In the genomic region with DNA sequence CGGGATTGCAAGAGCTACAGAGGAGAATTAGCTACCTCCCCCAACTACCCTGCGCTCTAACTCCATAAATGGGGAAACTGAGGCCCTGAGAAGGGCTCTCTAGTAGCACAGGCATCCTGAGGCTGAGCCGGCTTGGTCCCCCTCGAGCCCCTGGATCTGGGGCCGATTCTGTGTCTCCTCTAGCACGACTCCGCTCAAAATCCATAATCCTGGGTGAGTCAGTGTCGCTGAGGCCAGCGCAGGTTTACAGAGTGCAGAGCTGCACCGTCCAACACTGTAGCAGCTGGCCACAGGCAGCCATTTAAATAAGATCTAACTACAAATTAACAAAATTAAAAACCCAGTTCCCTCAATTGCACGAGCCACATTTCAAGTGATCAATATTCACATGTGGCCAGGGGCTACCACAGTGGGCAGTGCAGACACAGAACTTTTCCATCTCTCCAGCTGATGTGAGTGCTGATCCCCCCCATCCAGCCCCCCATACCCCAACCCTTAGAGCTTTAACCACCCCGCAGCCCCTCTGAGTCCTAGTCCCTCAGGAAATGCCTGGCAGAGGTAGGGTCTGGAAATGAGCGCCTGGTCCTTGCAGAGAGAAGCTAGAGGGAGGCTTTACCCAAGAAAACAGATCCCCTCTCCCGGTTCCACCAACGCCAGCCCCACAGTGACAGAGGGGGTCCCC, we compare ENCODE assay signal across 11 cellular contexts. TPM values are rescaled to one million over a fixed set of nuclear protein-coding genes. Genes with fewer than 3 reads are reported as not detected.
DNase-seq lines count a peak whose midpoint lies in the region; ATAC-seq, FAIRE-seq and TF ChIP-seq lines count a peak whose summit lies in the region.
"Had no signal": no experiment of that assay in that cellular context is flagged by ENCODE, and none has a peak within 500 bp of the region (broad histone marks: within the 10 kb centered on the region; RNA-seq: fewer than 3 reads in every experiment).

No MANE protein-coding gene starts in this region.

- WGBS in GM23248 (ENCODE audit: low coverage in 1 of 2, low lambda C conversion rate in 2 of 2, missing lambda C conversion rate in 2 of 2), 2 experiments = 24 to 32% methylated on average over 15 of the region's 15 CpGs

- ATAC-seq in lower lobe of right lung = no peak
- ATAC-seq in stimulated activated naive B cell treated with anti-CD40 and anti-IgM and Interleukin-4, amounts not matched to agents 10 μg/mL and 1 μg/mL and 100 μg/mL, for 72 hours (replicated peaks) = no peak
- no peak for ATAC-seq in HG02571 (IDR thresholded peaks at IDR 0.05; ENCODE audit: unreplicated experiment)
- no peak for ATAC-seq in GM21381 (IDR thresholded peaks at IDR 0.05; ENCODE audit: unreplicated experiment)

- H4K20me1 ChIP-seq in GM23248 (ENCODE audit: insufficient read depth) = no peaks in the 10 kb centered on the region
- peaks cover 14% of the 10 kb centered on the region for H4K20me1 ChIP-seq in astrocyte (ENCODE audit: insufficient read depth, low read length)

- H3K27ac ChIP-seq in GM23248 = peak overlapping the region; percentile 71
- no peak overlapping the region for H3K27ac ChIP-seq in astrocyte (ENCODE audit: low read depth, low read length)
- H3K27ac ChIP-seq in lower lobe of right lung = peak overlapping the region; percentile 89

- H3K4me1 Mint-ChIP-seq in astrocyte (ENCODE audit: low read depth, unreplicated experiment) = peaks cover 21% of the 10 kb centered on the region
- H3K4me1 Mint-ChIP-seq in stimulated activated naive B cell treated with anti-CD40 and anti-IgM and Interleukin-4, amounts not matched to agents 10 μg/mL and 1 μg/mL and 100 μg/mL, for 72 hours = peaks cover 19 to 34% of the 10 kb centered on the region in 2 donors

- peak overlapping the region; percentile 85 for H3K4me2 ChIP-seq in GM23248 (ENCODE audit: unreplicated experiment)
- H3K4me2 ChIP-seq in astrocyte (ENCODE audit: low read length) = peak overlapping the region; percentile 68

- H3K4me3 Mint-ChIP-seq in astrocyte (ENCODE audit: unreplicated experiment) = peak overlapping the region; percentile 54
- no peak overlapping the region for H3K4me3 Mint-ChIP-seq in stimulated activated naive B cell treated with anti-CD40 and anti-IgM and Interleukin-4, amounts not matched to agents 10 μg/mL and 1 μg/mL and 100 μg/mL, for 72 hours

- FAIRE-seq in astrocyte (lab: Jason Lieb, UNC) = no peak
- FAIRE-seq: RCC 7860 had no signal

- H3K9ac ChIP-seq in GM23248 (peak overlapping the region; percentile 53), astrocyte (ENCODE audit: low read length) (no peak overlapping the region)

- H3K4me3 ChIP-seq in GM23248 = peak overlapping the region; percentile 90
- H3K4me3 ChIP-seq in astrocyte (ENCODE audit: insufficient read depth, low read depth, low read length) = no peak overlapping the region
- H3K4me3 ChIP-seq in lower lobe of right lung = peak overlapping the region; percentile 65
- H3K4me3 ChIP-seq: MG63 had no signal

- H3K4me1 ChIP-seq in GM23248 (ENCODE audit: insufficient read depth) = peaks cover 43% of the 10 kb centered on the region
- H3K4me1 ChIP-seq in astrocyte (ENCODE audit: insufficient read depth, low read length) = peaks cover 35% of the 10 kb centered on the region
- H3K4me1 ChIP-seq in lower lobe of right lung = peaks cover 34% of the 10 kb centered on the region

- H3K36me3 Mint-ChIP-seq in astrocyte (ENCODE audit: low read depth, unreplicated experiment) = no peaks in the 10 kb centered on the region
- peaks cover 0 to 2% of the 10 kb centered on the region in 2 donors for H3K36me3 Mint-ChIP-seq in stimulated activated naive B cell treated with anti-CD40 and anti-IgM and Interleukin-4, amounts not matched to agents 10 μg/mL and 1 μg/mL and 100 μg/mL, for 72 hours

- H3K27me3 Mint-ChIP-seq in astrocyte (ENCODE audit: low read depth, unreplicated experiment) = peaks cover 72% of the 10 kb centered on the region
- peaks cover 86 to 95% of the 10 kb centered on the region in 2 donors for H3K27me3 Mint-ChIP-seq in stimulated activated naive B cell treated with anti-CD40 and anti-IgM and Interleukin-4, amounts not matched to agents 10 μg/mL and 1 μg/mL and 100 μg/mL, for 72 hours

- no peak for TF ChIP-seq CTCF in astrocyte (IDR thresholded peaks at IDR 0.05; ENCODE audit: insufficient read depth, low read depth, low read length)
- no peak for TF ChIP-seq CTCF in lower lobe of right lung (IDR thresholded peaks at IDR 0.05)

- peak; percentile 77 for DNase-seq in GM23248
- no peak for DNase-seq in astrocyte (ENCODE audit: low read depth)
- peak; percentile 34 for DNase-seq in lower lobe of right lung
- DNase-seq in stimulated activated naive B cell treated with anti-CD40 and anti-IgM and Interleukin-4, amounts not matched to agents 10 μg/mL and 1 μg/mL and 100 μg/mL, for 72 hours = no peak
- no peak for DNase-seq in DMS114 treated with DMSO at 0.1 percent for 48 hours (lab: John Stamatoyannopoulos, UW; ENCODE audit: unreplicated experiment)
- DNase-seq: MG63 had no signal

- intact Hi-C loops in lower lobe of right lung (cut with DNase I) = no loop called here

- H2AFZ ChIP-seq in GM23248 (no peak overlapping the region), astrocyte (ENCODE audit: low read depth, low read length) (no peak overlapping the region)

- H3K27ac Mint-ChIP-seq in astrocyte (ENCODE audit: unreplicated experiment) = peak overlapping the region; percentile 47
- H3K27ac Mint-ChIP-seq in stimulated activated naive B cell treated with anti-CD40 and anti-IgM and Interleukin-4, amounts not matched to agents 10 μg/mL and 1 μg/mL and 100 μg/mL, for 72 hours = peak overlapping the region; percentile 62

- H3K36me3 ChIP-seq in GM23248 (ENCODE audit: low read depth) (peaks cover 13% of the 10 kb centered on the region; the same call in 1 of the 2 replicates), astrocyte (ENCODE audit: insufficient read depth, low read length) (no peaks in the 10 kb centered on the region), lower lobe of right lung (peaks cover 10% of the 10 kb centered on the region)
- H3K36me3 ChIP-seq: adrenal gland, MG63 had no signal

- in situ Hi-C loops in GM23248 (cut with MboI) = no loop called here

- H3F3A ChIP-seq in GM23248 (ENCODE audit: insufficient read depth) = peaks cover 27% of the 10 kb centered on the region; the same call in 1 of the 2 replicates

- no peaks in the 10 kb centered on the region for H3K9me2 ChIP-seq in GM23248 (ENCODE audit: insufficient read depth)

- H3K9me3 Mint-ChIP-seq in astrocyte (ENCODE audit: unreplicated experiment) = peaks cover 11% of the 10 kb centered on the region
- H3K9me3 Mint-ChIP-seq in stimulated activated naive B cell treated with anti-CD40 and anti-IgM and Interleukin-4, amounts not matched to agents 10 μg/mL and 1 μg/mL and 100 μg/mL, for 72 hours = no peaks in the 10 kb centered on the region

- H3K27me3 ChIP-seq in GM23248 (replicated peaks; ENCODE audit: insufficient read depth) = no peaks in the 10 kb centered on the region
- peaks cover 61% of the 10 kb centered on the region for H3K27me3 ChIP-seq in astrocyte (ENCODE audit: insufficient read depth, low read length)
- H3K27me3 ChIP-seq in lower lobe of right lung (ENCODE audit: low read depth) = peaks cover 75% of the 10 kb centered on the region

- H3K9me3 ChIP-seq in GM23248 (ENCODE audit: low read depth) (no peaks in the 10 kb centered on the region), astrocyte (ENCODE audit: insufficient read depth, low read depth, low read length) (no peaks in the 10 kb centered on the region), lower lobe of right lung (no peaks in the 10 kb centered on the region)
- H3K9me3 ChIP-seq: adrenal gland, MG63 had no signal

- H3K79me2 ChIP-seq in GM23248 (ENCODE audit: insufficient read depth) (peaks cover 41% of the 10 kb centered on the region), astrocyte (ENCODE audit: insufficient read depth, low read length) (peaks cover 11% of the 10 kb centered on the region)

RNA-seq across cellular contexts. Expression of gene GATA2, which starts 10.7 kb away (rescaled TPM):
- 23.8 and 28.6 TPM in 2 replicates for total RNA-seq in GM23248 (2014; rRNA removed; shearing (Covaris generic))
- polyA plus RNA-seq in GM23248 (2016; fragmentation: Nextera tagmentation; extraction: Ambion mirVana) = 33.3 and 34.0 TPM in 2 replicates
- total RNA-seq in astrocyte (0.58 and 1.7 TPM in 2 replicates), lower lobe of right lung (68.3 TPM)

RNA-seq across cellular contexts. Expression of gene DNAJB8, which starts 15.6 kb away (rescaled TPM):
- not detected in 2 replicates for total RNA-seq in GM23248 (2014; rRNA removed; shearing (Covaris generic))
- not detected in 2 replicates for polyA plus RNA-seq in GM23248 (2016; fragmentation: Nextera tagmentation; extraction: Ambion mirVana)
- total RNA-seq in astrocyte (not detected in 2 replicates), lower lobe of right lung (not detected)
- total RNA-seq: adrenal gland, mononuclear cell had no signal
- polyA plus RNA-seq: adrenal gland had no signal

Comparison
In these comparisons a context has a peak if more than half of its experiments do, and no peak if none do; other contexts are left out.
1. DNase-seq: peak in GM23248 (single experiment) and lower lobe of right lung (single experiment); none in astrocyte (single experiment), stimulated activated naive B cell treated with anti-CD40 and anti-IgM and Interleukin-4, amounts not matched to agents 10 μg/mL and 1 μg/mL and 100 μg/mL, for 72 hours (single experiment) and DMS114 treated with DMSO at 0.1 percent for 48 hours (single experiment).